7 cellular contexts compared by ENCODE assay signal in the genomic region with DNA sequence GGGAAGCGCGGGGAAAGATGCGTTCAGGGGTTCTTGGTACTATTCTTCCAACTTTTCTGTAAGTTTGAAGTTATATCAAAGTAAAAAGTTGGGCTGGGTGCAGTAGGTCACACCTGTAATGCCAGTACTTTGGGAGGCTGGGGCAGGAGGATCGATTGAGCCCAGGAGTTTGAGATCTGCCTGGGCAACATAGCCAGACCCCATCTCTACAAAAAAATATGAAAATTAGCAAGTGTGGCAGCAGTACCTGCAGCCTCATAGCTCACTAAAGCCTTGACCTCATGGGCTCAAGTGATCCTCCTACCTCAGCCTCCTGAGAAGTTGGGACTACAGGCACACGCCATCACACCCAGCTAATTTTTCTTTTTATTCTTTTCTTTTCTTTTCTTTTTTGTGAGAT.
"Had no signal": no experiment of that assay in that cellular context is flagged by ENCODE, and none has a peak within 500 bp of the region (broad histone marks: within the 10 kb centered on the region; RNA-seq: fewer than 3 reads in every experiment).

No MANE protein-coding gene starts in this region.

- H3K4me3 ChIP-seq: GM23338 had no signal

- H3K9me3 Mint-ChIP-seq: GM23338, H9 had no signal

- FAIRE-seq: H1, H54, HTR-8/SVneo had no signal

- H3K4me1 Mint-ChIP-seq: GM23338 had no signal

- H3K4me2 ChIP-seq: GM23338 had no signal

- ATAC-seq: GM23338 had no signal

- H3K27ac Mint-ChIP-seq: GM23338, H9 had no signal

- H2AFZ ChIP-seq: GM23338 had no signal

- H3K4me3 Mint-ChIP-seq: GM23338, H9 had no signal

- DNase-seq: H9, HCEC 1CT, IMR-90 had no signal
